ENCODE assay signal across 10 cellular contexts in genomic region chr6:57432162-57432561, GRCh38.
DNase-seq lines count a peak whose midpoint lies in the region; ATAC-seq and TF ChIP-seq lines count a peak whose summit lies in the region.
"Had no signal": no experiment of that assay in that cellular context is flagged by ENCODE, and none has a peak within 500 bp of the region (broad histone marks: within the 10 kb centered on the region; RNA-seq: fewer than 3 reads in every experiment).

No MANE protein-coding gene starts in this region.

- H3K27ac Mint-ChIP-seq in activated naive CD4-positive, alpha-beta T cell treated with anti-CD3 and anti-CD28 coated beads, Interleukin-2, amount 10 ng/mL, durations not matched to agents 7 days and 5 days, result peak overlapping the region; percentile 79
- no peak overlapping the region for H3K27ac Mint-ChIP-seq in activated naive CD4-positive, alpha-beta T cell treated with anti-CD3 and anti-CD28 coated beads for 36 hours

- no peak overlapping the region for H2AFZ ChIP-seq in fibroblast of lung (ENCODE audit: low read length)

- TF ChIP-seq CTCF in RWPE2 (IDR thresholded peaks at IDR 0.05; ENCODE audit: poor library complexity, severe bottlenecking), result no peak
- TF ChIP-seq CTCF in fibroblast of lung (conservative IDR thresholded peaks at IDR 0.05 in 1 of 2, IDR thresholded peaks at IDR 0.05 in 1 of 2; ENCODE audit: low read depth in 1 of 2, low read length in 2 of 2), result no peak
- TF ChIP-seq CTCF in tibial artery (IDR thresholded peaks at IDR 0.05), result no peak

- no peaks in the 10 kb centered on the region for H3K9me3 Mint-ChIP-seq in activated naive CD4-positive, alpha-beta T cell treated with anti-CD3 and anti-CD28 coated beads, Interleukin-2, amount 10 ng/mL, durations not matched to agents 7 days and 5 days
- H3K9me3 Mint-ChIP-seq in activated naive CD4-positive, alpha-beta T cell treated with anti-CD3 and anti-CD28 coated beads for 36 hours, result no peaks in the 10 kb centered on the region

- H3K9ac ChIP-seq in fibroblast of lung (ENCODE audit: insufficient read depth, low read length) (no peak overlapping the region), skeletal muscle satellite cell (ENCODE audit: low read depth, low read length) (peak overlapping the region; percentile 61)

- H3K27me3 ChIP-seq in RWPE2 (ENCODE audit: insufficient read depth, poor library complexity, severe bottlenecking) (no peaks in the 10 kb centered on the region), fibroblast of lung (ENCODE audit: control insufficient read depth, insufficient read depth, low read length) (no peaks in the 10 kb centered on the region), skeletal muscle satellite cell (ENCODE audit: control insufficient read depth, insufficient read depth, low read length) (no peaks in the 10 kb centered on the region), tibial artery (no peaks in the 10 kb centered on the region)

- peaks cover 31% of the 10 kb centered on the region for H3K36me3 Mint-ChIP-seq in activated naive CD4-positive, alpha-beta T cell treated with anti-CD3 and anti-CD28 coated beads, Interleukin-2, amount 10 ng/mL, durations not matched to agents 7 days and 5 days
- H3K36me3 Mint-ChIP-seq in activated naive CD4-positive, alpha-beta T cell treated with anti-CD3 and anti-CD28 coated beads for 36 hours (ENCODE audit: low read depth), result peaks cover 15% of the 10 kb centered on the region

- peaks cover 2% of the 10 kb centered on the region for H3K79me2 ChIP-seq in fibroblast of lung (ENCODE audit: control insufficient read depth, insufficient read depth, low read length)

- H3K36me3 ChIP-seq in RWPE2 (ENCODE audit: low read depth), result no peaks in the 10 kb centered on the region
- no peaks in the 10 kb centered on the region for H3K36me3 ChIP-seq in fibroblast of lung (ENCODE audit: control insufficient read depth, insufficient read depth, low read length)
- H3K36me3 ChIP-seq in skeletal muscle satellite cell (ENCODE audit: insufficient read depth, low read length), result no peaks in the 10 kb centered on the region
- no peaks in the 10 kb centered on the region for H3K36me3 ChIP-seq in tibial artery

- CTCF ChIA-PET in activated naive CD4-positive, alpha-beta T cell treated with anti-CD3 and anti-CD28 coated beads, Interleukin-2, amount 10 ng/mL, durations not matched to agents 7 days and 5 days (lab: Charles Lee), result no interaction called here
- CTCF ChIA-PET in activated naive CD4-positive, alpha-beta T cell treated with anti-CD3 and anti-CD28 coated beads for 36 hours (lab: Charles Lee), result no interaction called here

- H3K4me1 ChIP-seq in RWPE2 (ENCODE audit: insufficient read depth, poor library complexity, severe bottlenecking), result peaks cover 38% of the 10 kb centered on the region
- peaks cover 10% of the 10 kb centered on the region for H3K4me1 ChIP-seq in fibroblast of lung (ENCODE audit: control insufficient read depth, extremely low read depth, insufficient read depth, low read length)
- peaks cover 43% of the 10 kb centered on the region for H3K4me1 ChIP-seq in skeletal muscle satellite cell (ENCODE audit: control insufficient read depth, insufficient read depth, low read length)
- peaks cover 0 to 54% (median 21%) of the 10 kb centered on the region in 4 donors for H3K4me1 ChIP-seq in tibial artery

- H3K9me3 ChIP-seq in RWPE2 (ENCODE audit: severe bottlenecking) (no peaks in the 10 kb centered on the region), fibroblast of lung (ENCODE audit: control insufficient read depth, insufficient read depth, low read depth, low read length) (no peaks in the 10 kb centered on the region), skeletal muscle satellite cell (replicated peaks; ENCODE audit: low read length) (no peaks in the 10 kb centered on the region), tibial artery (no peaks in the 10 kb centered on the region)
- H3K9me3 ChIP-seq: Caco-2 had no signal

- peak overlapping the region; percentile 79 for H3K27ac ChIP-seq in RWPE2 (ENCODE audit: poor library complexity, severe bottlenecking)
- peak overlapping the region; percentile 71 for H3K27ac ChIP-seq in fibroblast of lung (ENCODE audit: insufficient read depth, low read length)
- peak overlapping the region in 1 of 2 donors; percentile 60 for H3K27ac ChIP-seq in tibial artery

- H3K27me3 Mint-ChIP-seq in activated naive CD4-positive, alpha-beta T cell treated with anti-CD3 and anti-CD28 coated beads, Interleukin-2, amount 10 ng/mL, durations not matched to agents 7 days and 5 days, result no peaks in the 10 kb centered on the region
- no peaks in the 10 kb centered on the region for H3K27me3 Mint-ChIP-seq in activated naive CD4-positive, alpha-beta T cell treated with anti-CD3 and anti-CD28 coated beads for 36 hours (ENCODE audit: low read depth)

- intact Hi-C loops in activated naive CD4-positive, alpha-beta T cell treated with anti-CD3 and anti-CD28 coated beads for 36 hours (cut with micrococcal nuclease), result no loop called here
- intact Hi-C loops in tibial artery (cut with DNase I; ENCODE audit: low total_unique reads), result no loop called here

- ATAC-seq in RWPE2 (ENCODE audit: low read depth) (peak; percentile 86), HG03175 (IDR thresholded peaks at IDR 0.05; ENCODE audit: unreplicated experiment) (no peak)

- DNase-seq in activated naive CD4-positive, alpha-beta T cell treated with anti-CD3 and anti-CD28 coated beads, Interleukin-2, amount 10 ng/mL, durations not matched to agents 7 days and 5 days, result no peak
- no peak for DNase-seq in activated naive CD4-positive, alpha-beta T cell treated with anti-CD3 and anti-CD28 coated beads for 36 hours
- DNase-seq in RWPE2 (ENCODE audit: low spot score) (no peak), fibroblast of lung (ENCODE audit: low read depth in 2 of 2) (peak; percentile 75 to 78), tibial artery (no peak), occipital lobe (lab: John Stamatoyannopoulos, UW) (no peak)
- DNase-seq: Caco-2; effector CD4-positive, alpha-beta T cell had no signal

- peaks cover 42% of the 10 kb centered on the region for H3K4me1 Mint-ChIP-seq in activated naive CD4-positive, alpha-beta T cell treated with anti-CD3 and anti-CD28 coated beads, Interleukin-2, amount 10 ng/mL, durations not matched to agents 7 days and 5 days
- peaks cover 18% of the 10 kb centered on the region for H3K4me1 Mint-ChIP-seq in activated naive CD4-positive, alpha-beta T cell treated with anti-CD3 and anti-CD28 coated beads for 36 hours (ENCODE audit: low read depth)

- peak overlapping the region; percentile 2 for H3K4me3 Mint-ChIP-seq in activated naive CD4-positive, alpha-beta T cell treated with anti-CD3 and anti-CD28 coated beads, Interleukin-2, amount 10 ng/mL, durations not matched to agents 7 days and 5 days
- no peak overlapping the region for H3K4me3 Mint-ChIP-seq in activated naive CD4-positive, alpha-beta T cell treated with anti-CD3 and anti-CD28 coated beads for 36 hours

- H3K4me2 ChIP-seq in fibroblast of lung (ENCODE audit: extremely low read depth, insufficient read depth, low read length), result peak overlapping the region; percentile 23
- H3K4me2 ChIP-seq in skeletal muscle satellite cell (ENCODE audit: low read length), result peak overlapping the region; percentile 51

- no peak overlapping the region for H3K4me3 ChIP-seq in RWPE2 (ENCODE audit: severe bottlenecking)
- H3K4me3 ChIP-seq in fibroblast of lung (replicated peaks in 1 of 4; ENCODE audit: control extremely low read depth in 1 of 4, insufficient read depth in 1 of 4, low read depth in 3 of 4, low read length in 4 of 4), result peak overlapping the region in 1 of 4 experiments; percentile 6
- H3K4me3 ChIP-seq in skeletal muscle satellite cell (ENCODE audit: low read length), result no peak overlapping the region
- H3K4me3 ChIP-seq in tibial artery, result no peak overlapping the region

- H4K20me1 ChIP-seq in fibroblast of lung (ENCODE audit: control insufficient read depth, extremely low read depth, insufficient read depth, low read length), result no peaks in the 10 kb centered on the region

Comparison
In these comparisons a context has a peak if more than half of its experiments do, and no peak if none do; other contexts are left out.
1. DNase-seq: peak in fibroblast of lung (2 of 2); none in activated naive CD4-positive, alpha-beta T cell treated with anti-CD3 and anti-CD28 coated beads, Interleukin-2, amount 10 ng/mL, durations not matched to agents 7 days and 5 days (single experiment), activated naive CD4-positive, alpha-beta T cell treated with anti-CD3 and anti-CD28 coated beads for 36 hours (single experiment), RWPE2 (single experiment), tibial artery (0 of 2) and occipital lobe (single experiment).